14 cellular contexts compared by ENCODE assay signal in genomic region chr6:72425003-72425681, GRCh38.
DNase-seq lines count a peak whose midpoint lies in the region; ATAC-seq and TF ChIP-seq lines count a peak whose summit lies in the region.
"Had no signal": no experiment of that assay in that cellular context is flagged by ENCODE, and none has a peak within 500 bp of the region (broad histone marks: within the 10 kb centered on the region; RNA-seq: fewer than 3 reads in every experiment).

No MANE protein-coding gene starts in this region.

- no peak for TF ChIP-seq CTCF in HFFc6 (IDR thresholded peaks at IDR 0.05)

- peaks cover 23% of the 10 kb centered on the region for H3K9me3 Mint-ChIP-seq in HFFc6
- H3K9me3 Mint-ChIP-seq: effector memory CD8-positive, alpha-beta T cell; stimulated activated effector memory CD8-positive, alpha-beta T cell treated with anti-CD3 and anti-CD28 coated beads, Interleukin-12 subunit alpha, Interleukin-12 subunit beta, amount 100 ng/mL, for 72 hours had no signal

- DNase-seq in AG08395 (ENCODE audit: low spot score) (peak; percentile 92), HFFc6 (peak; percentile 92), amniotic epithelial cell (ENCODE audit: low read depth) (peak; percentile 82), fibroblast of the conjunctiva (ENCODE audit: low read depth) (peak; percentile 45), NCI-H345 treated with DMSO at 0.1 percent for 48 hours (lab: John Stamatoyannopoulos, UW; ENCODE audit: unreplicated experiment) (no peak)
- DNase-seq in activated effector memory CD4-positive, alpha-beta T cell treated with Interleukin-2 at 50 U/mL for 16 hours: no peak
- DNase-seq: activated gamma-delta T cell treated with Interleukin-2 at 50 U/mL for 16 hours; effector memory CD8-positive, alpha-beta T cell; heart left ventricle; mucosa of descending colon had no signal

- H3K4me1 Mint-ChIP-seq in HFFc6 (ENCODE audit: low read depth): peaks cover 62% of the 10 kb centered on the region
- H3K4me1 Mint-ChIP-seq: stimulated activated effector memory CD8-positive, alpha-beta T cell treated with anti-CD3 and anti-CD28 coated beads, Interleukin-12 subunit alpha, Interleukin-12 subunit beta, amount 100 ng/mL, for 72 hours had no signal

- H3K36me3 Mint-ChIP-seq in HFFc6 (ENCODE audit: low read depth): peaks cover 28% of the 10 kb centered on the region
- H3K36me3 Mint-ChIP-seq: stimulated activated effector memory CD8-positive, alpha-beta T cell treated with anti-CD3 and anti-CD28 coated beads, Interleukin-12 subunit alpha, Interleukin-12 subunit beta, amount 100 ng/mL, for 72 hours had no signal

- peak overlapping the region; percentile 72 for H3K4me3 Mint-ChIP-seq in HFFc6
- H3K4me3 Mint-ChIP-seq: effector memory CD8-positive, alpha-beta T cell; stimulated activated effector memory CD8-positive, alpha-beta T cell treated with anti-CD3 and anti-CD28 coated beads, Interleukin-12 subunit alpha, Interleukin-12 subunit beta, amount 100 ng/mL, for 72 hours had no signal

- no peaks in the 10 kb centered on the region for H3K27me3 Mint-ChIP-seq in HFFc6 (ENCODE audit: insufficient read depth)

- peak overlapping the region; percentile 89 for H3K27ac Mint-ChIP-seq in HFFc6
- H3K27ac Mint-ChIP-seq: effector memory CD8-positive, alpha-beta T cell; stimulated activated effector memory CD8-positive, alpha-beta T cell treated with anti-CD3 and anti-CD28 coated beads, Interleukin-12 subunit alpha, Interleukin-12 subunit beta, amount 100 ng/mL, for 72 hours had no signal

- no peak for ATAC-seq in HG03342 (IDR thresholded peaks at IDR 0.05; ENCODE audit: unreplicated experiment)
- ATAC-seq in GM21576 (IDR thresholded peaks at IDR 0.05; ENCODE audit: unreplicated experiment): no peak
- ATAC-seq: effector memory CD8-positive, alpha-beta T cell; HCT116; heart left ventricle; mucosa of descending colon; stimulated activated effector memory CD8-positive, alpha-beta T cell treated with anti-CD3 and anti-CD28 coated beads, Interleukin-12 subunit alpha, Interleukin-12 subunit beta, amount 100 ng/mL, for 72 hours had no signal

Comparison
In these comparisons a context has a peak if more than half of its experiments do, and no peak if none do; other contexts are left out.
1. DNase-seq: peak in AG08395 (single experiment), HFFc6 (single experiment), amniotic epithelial cell (single experiment) and fibroblast of the conjunctiva (single experiment); none in NCI-H345 treated with DMSO at 0.1 percent for 48 hours (single experiment) and activated effector memory CD4-positive, alpha-beta T cell treated with Interleukin-2 at 50 U/mL for 16 hours (single experiment).